In genomic region chr11:44861829-44862545, GRCh38 we compare ENCODE assay signal across 8 cellular contexts.
DNase-seq lines count a peak whose midpoint lies in the region; ATAC-seq and TF ChIP-seq lines count a peak whose summit lies in the region.

No MANE protein-coding gene starts in this region.

- peaks cover 0 to 15% (median 6%) of the 10 kb centered on the region in 5 donors for H3K27me3 Mint-ChIP-seq in naive thymus-derived CD8-positive, alpha-beta T cell
- peaks cover 4% of the 10 kb centered on the region for H3K27me3 Mint-ChIP-seq in nephron progenitor cell (ENCODE audit: low read depth, poor library complexity)

- H3K36me3 Mint-ChIP-seq in naive thymus-derived CD8-positive, alpha-beta T cell, result peaks cover 0 to 5% (median 3%) of the 10 kb centered on the region in 3 donors
- peaks cover 5% of the 10 kb centered on the region for H3K36me3 Mint-ChIP-seq in nephron progenitor cell (ENCODE audit: low read depth)

- peak; percentile 13 for DNase-seq in NK-92 (lab: John Stamatoyannopoulos, UW; ENCODE audit: unreplicated experiment)
- peak; percentile 31 for DNase-seq in activated CD8-positive, alpha-beta memory T cell treated with anti-CD3 and anti-CD28 coated beads, Interleukin-2, amount 50 U/mL, for 1 hour (ENCODE audit: extremely low read depth)
- peak; percentile 87 for DNase-seq in epithelial cell of prostate (ENCODE audit: low read depth, low spot score)
- DNase-seq in naive thymus-derived CD8-positive, alpha-beta T cell, result peak in 9 of 10 donors; percentile 1 to 74 (median 37)
- DNase-seq in stromal cell of bone marrow (ENCODE audit: low read depth), result peak; percentile 98
- no peak for DNase-seq in nephron progenitor cell

- H3K27ac Mint-ChIP-seq in naive thymus-derived CD8-positive, alpha-beta T cell, result peak overlapping the region in 4 of 10 donors; percentile 15 to 74 (median 44)
- H3K27ac Mint-ChIP-seq in nephron progenitor cell, result no peak overlapping the region

- POLR2A ChIA-PET in naive thymus-derived CD8-positive, alpha-beta T cell (lab: Charles Lee), result no interaction called here

- H3K4me1 Mint-ChIP-seq in naive thymus-derived CD8-positive, alpha-beta T cell, result peaks cover 15 to 29% (median 25%) of the 10 kb centered on the region in 4 donors
- peaks cover 53% of the 10 kb centered on the region for H3K4me1 Mint-ChIP-seq in nephron progenitor cell

- no peaks in the 10 kb centered on the region for H3K9me3 Mint-ChIP-seq in naive thymus-derived CD8-positive, alpha-beta T cell
- no peaks in the 10 kb centered on the region for H3K9me3 Mint-ChIP-seq in nephron progenitor cell

- no peak for TF ChIP-seq CTCF in nephron progenitor cell (IDR thresholded peaks at IDR 0.05)

- ATAC-seq in GM18519 (IDR thresholded peaks at IDR 0.05; ENCODE audit: low FRiP score, unreplicated experiment) (peak; percentile 98), HG02943 (IDR thresholded peaks at IDR 0.05; ENCODE audit: low read depth, unreplicated experiment) (peak; percentile 98)
- peak; percentile 90 to 96 for ATAC-seq in naive thymus-derived CD8-positive, alpha-beta T cell

- peak overlapping the region in 9 of 10 donors; percentile 9 to 67 (median 51) for H3K4me3 Mint-ChIP-seq in naive thymus-derived CD8-positive, alpha-beta T cell
- H3K4me3 Mint-ChIP-seq in nephron progenitor cell, result no peak overlapping the region

- H3K27ac ChIP-seq in epithelial cell of prostate, result no peak overlapping the region
